Comparison of ENCODE assay signal across 9 cellular contexts in genomic region chr16:81723098-81723723, GRCh38. TPM values are rescaled to one million over a fixed set of nuclear protein-coding genes. Genes with fewer than 3 reads are reported as not detected.
DNase-seq lines count a peak whose midpoint lies in the region; ATAC-seq and TF ChIP-seq lines count a peak whose summit lies in the region.
"Had no signal": no experiment of that assay in that cellular context is flagged by ENCODE, and none has a peak within 500 bp of the region (broad histone marks: within the 10 kb centered on the region; RNA-seq: fewer than 3 reads in every experiment).

No MANE protein-coding gene starts in this region.

- H3K27ac ChIP-seq in colonic mucosa (no peak overlapping the region), lower lobe of right lung (no peak overlapping the region), upper lobe of right lung (no peak overlapping the region)
- H3K27ac ChIP-seq: skin epidermis had no signal

- no peaks in the 10 kb centered on the region for H3K27me3 ChIP-seq in colonic mucosa
- H3K27me3 ChIP-seq in lower lobe of right lung (ENCODE audit: low read depth) = no peaks in the 10 kb centered on the region
- H3K27me3 ChIP-seq in upper lobe of right lung = no peaks in the 10 kb centered on the region

- peak; percentile 66 for TF ChIP-seq CTCF in colonic mucosa (IDR thresholded peaks at IDR 0.05)
- TF ChIP-seq CTCF in lower lobe of right lung (IDR thresholded peaks at IDR 0.05) = peak; percentile 69
- peak; percentile 71 for TF ChIP-seq CTCF in upper lobe of right lung (IDR thresholded peaks at IDR 0.05)

- H3K4me1 ChIP-seq in colonic mucosa (no peaks in the 10 kb centered on the region), lower lobe of right lung (peaks cover 19% of the 10 kb centered on the region), upper lobe of right lung (no peaks in the 10 kb centered on the region)

- intact Hi-C loops in colonic mucosa (cut with DNase I) = loop anchor here (2.0 to 5.0 kb wide), 2 partner anchors 96 to 320 kb away; no protein-coding TSS in a partner anchor
- intact Hi-C loops in lower lobe of right lung (cut with DNase I) = loop anchor here (10.0 kb wide), 1 partner anchor 318 kb away; no protein-coding TSS in a partner anchor
- intact Hi-C loops in upper lobe of right lung (cut with DNase I) = loop anchor here (5.0 kb wide), 1 partner anchor 356 kb away; no protein-coding TSS in a partner anchor

- H3K9ac ChIP-seq in colonic mucosa (ENCODE audit: low read depth in 2 of 2, low read length in 2 of 2) = no peak overlapping the region

- ATAC-seq in GM18502 (IDR thresholded peaks at IDR 0.05; ENCODE audit: poor library complexity, unreplicated experiment) (peak; percentile 83), HG03045 (IDR thresholded peaks at IDR 0.05; ENCODE audit: unreplicated experiment) (peak; percentile 62), lower lobe of right lung (peak; percentile 88 to 92), upper lobe of right lung (peak; percentile 94)

- H3K4me3 ChIP-seq in colonic mucosa = no peak overlapping the region
- H3K4me3 ChIP-seq in lower lobe of right lung = no peak overlapping the region
- no peak overlapping the region for H3K4me3 ChIP-seq in upper lobe of right lung
- H3K4me3 ChIP-seq: skin epidermis had no signal

- H3K9me3 ChIP-seq in colonic mucosa (no peaks in the 10 kb centered on the region), lower lobe of right lung (no peaks in the 10 kb centered on the region), upper lobe of right lung (no peaks in the 10 kb centered on the region)

- H3K36me3 ChIP-seq in colonic mucosa (no peaks in the 10 kb centered on the region), lower lobe of right lung (no peaks in the 10 kb centered on the region), upper lobe of right lung (no peaks in the 10 kb centered on the region)

- DNase-seq in Ammon's horn (ENCODE audit: low spot score) (peak; percentile 91), NCI-H2029 (lab: John Stamatoyannopoulos, UW) (peak; percentile 52), SW 1271 (lab: John Stamatoyannopoulos, UW) (peak; percentile 57 to 84), colonic mucosa (peak; percentile 72), lower lobe of right lung (no peak), upper lobe of right lung (no peak)

RNA-seq across cellular contexts. Expression of gene PLCG2, which starts 55.9 kb away (rescaled TPM):
- 1 to 10 TPM; 9.1 to 9.6 TPM for total RNA-seq in colonic mucosa
- 47.7 TPM for total RNA-seq in lower lobe of right lung
- total RNA-seq in upper lobe of right lung = 47.6 TPM

Comparison
In these comparisons a context has a peak if more than half of its experiments do, and no peak if none do; other contexts are left out.
1. DNase-seq: peak in Ammon's horn (single experiment), NCI-H2029 (single experiment), SW 1271 (2 of 2) and colonic mucosa (single experiment); none in lower lobe of right lung (single experiment) and upper lobe of right lung (single experiment).
2. Peak in every context shown above with its lines, with median percentiles within 50 percentile points of each other: ATAC-seq and CTCF ChIP-seq.